Comparison of ENCODE assay signal across 12 cellular contexts in genomic region chr15:78414608-78415250, GRCh38. TPM values are rescaled to one million over a fixed set of nuclear protein-coding genes. Genes with fewer than 3 reads are reported as not detected.
DNase-seq lines count a peak whose midpoint lies in the region; TF ChIP-seq lines count a peak whose summit lies in the region.
"Had no signal": no experiment of that assay in that cellular context is flagged by ENCODE, and none has a peak within 500 bp of the region (broad histone marks: within the 10 kb centered on the region; RNA-seq: fewer than 3 reads in every experiment).

No MANE protein-coding gene starts in this region.

- H3K9me3 ChIP-seq in ovary: no peaks in the 10 kb centered on the region
- H3K9me3 ChIP-seq: MG63 had no signal

- H3K27ac ChIP-seq in KMS-11 (peak overlapping the region; percentile 8; the same call in 1 of the 2 replicates), ovary (no peak overlapping the region)
- H3K27ac ChIP-seq: C4-2B, GM23248, SK-N-MC had no signal

- peak; percentile 94 for DNase-seq in NCI-H69 (lab: John Stamatoyannopoulos, UW)
- DNase-seq in cerebellar cortex (ENCODE audit: low spot score): peak; percentile 9
- DNase-seq in mesenteric fat pad (ENCODE audit: low spot score): peak; percentile 11
- DNase-seq in ovary: no peak
- no peak for DNase-seq in foreskin fibroblast
- no peak for DNase-seq in cortex of kidney (lab: John Stamatoyannopoulos, UW)
- DNase-seq in NCI-H446 (lab: John Stamatoyannopoulos, UW): no peak
- DNase-seq: MG63 had no signal

- H3K4me1 ChIP-seq in KMS-11 (ENCODE audit: low read depth, poor library complexity, severe bottlenecking) (peaks cover 26% of the 10 kb centered on the region), ovary (ENCODE audit: insufficient read depth) (peaks cover 1% of the 10 kb centered on the region)

- H3K9ac ChIP-seq in KMS-11: no peak overlapping the region
- H3K9ac ChIP-seq: GM23248 had no signal

- no peaks in the 10 kb centered on the region for H4K20me1 ChIP-seq in KMS-11 (ENCODE audit: insufficient read depth)

- peak overlapping the region; percentile 47; the same call in 1 of the 2 replicates for H3K4me2 ChIP-seq in KMS-11

- H3K4me3 ChIP-seq in KMS-11 (IDR thresholded peaks at IDR 0.05; ENCODE audit: insufficient read depth, low read depth, low read length) (no peak overlapping the region), ovary (no peak overlapping the region), foreskin fibroblast (ENCODE audit: low read depth in 1 of 2, low read length in 2 of 2) (no peak overlapping the region)
- H3K4me3 ChIP-seq: GM23248, MG63, SK-N-MC had no signal

- no peak for TF ChIP-seq EP300 in ovary (IDR thresholded peaks at IDR 0.05)

- H3K27me3 ChIP-seq in KMS-11 (ENCODE audit: insufficient read depth, low read depth): no peaks in the 10 kb centered on the region
- no peaks in the 10 kb centered on the region for H3K27me3 ChIP-seq in ovary

- 77 to 83% (median 79%) methylated on average over 3 of the region's 3 CpGs for WGBS in ovary, 3 donors

- TF ChIP-seq POLR2A in ovary (IDR thresholded peaks at IDR 0.05): no peak

- intact Hi-C loops in ovary (cut with DNase I): no loop called here

- TF ChIP-seq CTCF in KMS-11 (conservative IDR thresholded peaks at IDR 0.05; ENCODE audit: low read depth, low read length) (no peak), ovary (IDR thresholded peaks at IDR 0.05) (no peak), foreskin fibroblast (IDR thresholded peaks at IDR 0.05; ENCODE audit: low read depth, low read length) (no peak)

- no peak overlapping the region; the same call in 1 of the 2 replicates for H2AFZ ChIP-seq in KMS-11 (ENCODE audit: low read depth)
- H2AFZ ChIP-seq: GM23248 had no signal

- H3K36me3 ChIP-seq in KMS-11 (ENCODE audit: insufficient read depth) (no peaks in the 10 kb centered on the region), ovary (no peaks in the 10 kb centered on the region)
- H3K36me3 ChIP-seq: MG63 had no signal

- no peaks in the 10 kb centered on the region for H3K79me2 ChIP-seq in KMS-11 (ENCODE audit: insufficient read depth, low read depth)

RNA-seq across cellular contexts. Expression of gene IREB2, which starts 23.3 kb away (rescaled TPM):
- 57.1 TPM for total RNA-seq in mesenteric fat pad
- 10 to 100 TPM; 29.3 to 54.5 (median 51.7) TPM for total RNA-seq in ovary
- polyA plus RNA-seq in ovary: 10 to 100 TPM; 15.2 to 20.4 TPM

Comparison
In these comparisons a context has a peak if more than half of its experiments do, and no peak if none do; other contexts are left out.
1. DNase-seq: peak in NCI-H69 (single experiment), cerebellar cortex (single experiment) and mesenteric fat pad (single experiment); none in ovary (0 of 5), foreskin fibroblast (0 of 2), cortex of kidney (single experiment) and NCI-H446 (0 of 2).